8 cellular contexts compared by ENCODE assay signal in genomic region chr1:24201941-24202440, GRCh38. TPM values are rescaled to one million over a fixed set of nuclear protein-coding genes. Genes with fewer than 3 reads are reported as not detected.
DNase-seq lines count a peak whose midpoint lies in the region; ATAC-seq and TF ChIP-seq lines count a peak whose summit lies in the region.

No MANE protein-coding gene starts in this region.

- H3K4me1 ChIP-seq in BE2C = no peaks in the 10 kb centered on the region

- peak; percentile 21 for ATAC-seq in stimulated activated naive CD8-positive, alpha-beta T cell treated with anti-CD3 and anti-CD28 coated beads, Interleukin-15, Interleukin-2, amounts not matched to agents 100 U/mL and 50 U/mL, for 24 hours
- no peak for ATAC-seq in GM21515 (IDR thresholded peaks at IDR 0.05; ENCODE audit: unreplicated experiment)

- no peaks in the 10 kb centered on the region for H3K9me3 ChIP-seq in BE2C

- TF ChIP-seq CTCF in BE2C (IDR thresholded peaks at IDR 0.05; ENCODE audit: low read depth, low read length) = peak; percentile 72
- peak; percentile 91 for TF ChIP-seq CTCF in epithelial cell of esophagus (IDR thresholded peaks at IDR 0.05; ENCODE audit: insufficient read depth, low read depth, low read length, missing control alignments)

- DNase-seq in BE2C (peak; percentile 50), H7 (peak; percentile 84), NCI-H526 (lab: John Stamatoyannopoulos, UW) (peak; percentile 85 to 91), activated T-cell treated with anti-CD3 and anti-CD28 coated beads for 1 hour (ENCODE audit: low read depth) (peak; percentile 25), epithelial cell of esophagus (ENCODE audit: low read depth) (peak; percentile 97), midbrain (lab: John Stamatoyannopoulos, UW) (peak; percentile 77)
- peak; percentile 71 for DNase-seq in stimulated activated naive CD8-positive, alpha-beta T cell treated with anti-CD3 and anti-CD28 coated beads, Interleukin-15, Interleukin-2, amounts not matched to agents 100 U/mL and 50 U/mL, for 24 hours

- no peaks in the 10 kb centered on the region for H3K27me3 ChIP-seq in BE2C
- no peaks in the 10 kb centered on the region for H3K27me3 ChIP-seq in H7 (ENCODE audit: control insufficient read depth, insufficient read depth, low read length)

- H3K4me3 ChIP-seq in BE2C (ENCODE audit: low read depth, low read length) (no peak overlapping the region), H7 (ENCODE audit: insufficient read depth, low read depth, low read length) (no peak overlapping the region), epithelial cell of esophagus (ENCODE audit: low read length) (no peak overlapping the region)

- H3K36me3 ChIP-seq in BE2C (no peaks in the 10 kb centered on the region), H7 (replicated peaks; ENCODE audit: control insufficient read depth, insufficient read depth, low read length) (no peaks in the 10 kb centered on the region)

RNA-seq across cellular contexts. Expression of gene IFNLR1, which starts 14.9 kb away (rescaled TPM):
- polyA plus RNA-seq in BE2C (2012; ENCODE audit: insufficient read depth, insufficient read length, low read depth) = not detected
- total RNA-seq in H7 (2014; rRNA removed; shearing (Covaris generic)) = 4.8 and 6.7 TPM in 2 replicates

RNA-seq across cellular contexts. Expression of gene IL22RA1, which starts 59.1 kb away (rescaled TPM):
- polyA plus RNA-seq in BE2C (2012; ENCODE audit: insufficient read depth, insufficient read length, low read depth) = not detected
- 0.10 TPM in 1 of 2 replicates, not detected in the other for total RNA-seq in H7 (2014; rRNA removed; shearing (Covaris generic))

Comparison
In these comparisons a context has a peak if more than half of its experiments do, and no peak if none do; other contexts are left out.
1. DNase-seq: peak in every context shown above with its lines; median percentile 97 in epithelial cell of esophagus; 88 in NCI-H526; 84 in H7; 77 in midbrain; 71 in stimulated activated naive CD8-positive, alpha-beta T cell treated with anti-CD3 and anti-CD28 coated beads, Interleukin-15, Interleukin-2, amounts not matched to agents 100 U/mL and 50 U/mL, for 24 hours; 50 in BE2C; 25 in activated T-cell treated with anti-CD3 and anti-CD28 coated beads for 1 hour.